Comparison of ENCODE assay signal across 8 cellular contexts in the genomic region with DNA sequence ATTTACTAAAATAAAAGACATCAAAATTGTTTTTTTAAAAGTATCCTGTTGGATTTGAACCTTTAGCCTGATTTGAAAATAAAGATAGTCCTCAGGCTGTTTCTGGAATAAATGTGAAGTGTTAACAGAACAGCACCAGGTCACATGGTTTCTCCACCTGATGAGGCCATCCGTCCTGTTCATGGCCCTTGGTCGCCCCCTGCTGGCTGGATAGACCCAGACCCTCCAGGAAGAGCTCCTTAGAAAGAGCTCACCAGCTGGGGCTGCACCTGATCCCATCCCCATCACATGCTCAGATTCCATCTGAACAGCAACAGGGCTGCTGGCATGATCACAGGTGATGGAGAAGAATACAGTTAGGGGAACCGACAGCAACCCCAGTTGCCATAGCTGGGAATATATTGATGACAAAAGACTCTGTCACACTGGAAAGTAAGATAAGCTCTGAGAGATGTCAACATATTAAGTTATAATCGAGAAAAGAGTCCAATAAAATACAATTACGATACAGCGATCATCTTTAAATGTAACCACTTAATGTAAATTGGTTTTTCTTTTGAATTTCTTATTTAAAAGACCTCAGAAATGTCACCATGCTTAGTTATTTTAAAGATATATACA. TPM values are rescaled to one million over a fixed set of nuclear protein-coding genes. Genes with fewer than 3 reads are reported as not detected.
A peak's percentile ranks its signal among the peaks of the same experiment; 100 is the strongest.
DNase-seq lines count a peak whose midpoint lies in the region; ATAC-seq, FAIRE-seq and TF ChIP-seq lines count a peak whose summit lies in the region.

No MANE protein-coding gene starts in this region.

- H3K9me3 ChIP-seq in HAP-1 (no peaks in the 10 kb centered on the region), Loucy (ENCODE audit: insufficient read depth, low read depth, low read length) (no peaks in the 10 kb centered on the region), SJCRH30 (replicated peaks) (no peaks in the 10 kb centered on the region), pancreas (no peaks in the 10 kb centered on the region)

- H3K27me3 Mint-ChIP-seq in type B pancreatic cell = peaks cover 3% of the 10 kb centered on the region

- DNase-seq in GM04504 (ENCODE audit: low read depth) (peak; percentile 29), HAP-1 (ENCODE audit: low spot score in 2 of 2) (peak; percentile 68 to 93), SJCRH30 (peak; percentile 84 to 92), frontal cortex (ENCODE audit: low spot score in 2 of 2) (peak; percentile 4 to 29), pancreas (peak; percentile 75 to 95 (median 88)), type B pancreatic cell (ENCODE audit: extremely low spot score, unreplicated experiment) (peak; percentile 85)
- peak; percentile 94 for DNase-seq in activated effector memory CD4-positive, alpha-beta T cell treated with anti-CD3 and anti-CD28 coated beads, Interleukin-2, amount 50 U/mL, for 16 hours

- 28 to 34% methylated on average over 6 of the region's 6 CpGs for WGBS in pancreas, 2 donors

- TF ChIP-seq CTCF in Loucy (conservative IDR thresholded peaks at IDR 0.05; ENCODE audit: low read length) (peak; percentile 93), pancreas (IDR thresholded peaks at IDR 0.05) (peak; percentile 31 to 73 (median 72)), type B pancreatic cell (conservative IDR thresholded peaks at IDR 0.05) (peak; percentile 93)

- intact Hi-C loops in pancreas (cut with DNase I) = no loop called here

- H3K4me1 Mint-ChIP-seq in type B pancreatic cell (ENCODE audit: unreplicated experiment) = no peaks in the 10 kb centered on the region

- H4K20me1 ChIP-seq in Loucy (ENCODE audit: insufficient read depth, low read length, poor library complexity, severe bottlenecking) = no peaks in the 10 kb centered on the region

- no peak overlapping the region for H3K4me2 ChIP-seq in Loucy (ENCODE audit: low read depth, low read length, poor library complexity, severe bottlenecking)

- H3F3A ChIP-seq in Loucy (ENCODE audit: low read depth) = no peaks in the 10 kb centered on the region

- H3K9me2 ChIP-seq in Loucy (replicated peaks; ENCODE audit: low read depth, low read length) = no peaks in the 10 kb centered on the region

- H3K9ac ChIP-seq in Loucy (ENCODE audit: low read depth, low read length, poor library complexity, severe bottlenecking) = no peak overlapping the region

- H3K4me1 ChIP-seq in HAP-1 = no peaks in the 10 kb centered on the region
- H3K4me1 ChIP-seq in Loucy (ENCODE audit: insufficient read depth, low read length, poor library complexity, severe bottlenecking) = no peaks in the 10 kb centered on the region
- H3K4me1 ChIP-seq in SJCRH30 = no peaks in the 10 kb centered on the region
- no peaks in the 10 kb centered on the region for H3K4me1 ChIP-seq in pancreas

- peak; percentile 96 to 100 (median 100) for ATAC-seq in pancreas

- H3K27ac Mint-ChIP-seq in type B pancreatic cell = no peak overlapping the region

- H3K27me3 ChIP-seq in HAP-1 (ENCODE audit: low read depth) (no peaks in the 10 kb centered on the region), Loucy (ENCODE audit: insufficient read depth, low read length, poor library complexity, severe bottlenecking) (no peaks in the 10 kb centered on the region), SJCRH30 (no peaks in the 10 kb centered on the region), pancreas (no peaks in the 10 kb centered on the region)

- FAIRE-seq in frontal cortex (lab: Jason Lieb, UNC) = no peak
- no peak for FAIRE-seq in pancreas (lab: Jason Lieb, UNC)

- H3K9me3 Mint-ChIP-seq in type B pancreatic cell = no peaks in the 10 kb centered on the region

- in situ Hi-C loops in HAP-1 (cut with MboI; ENCODE audit: low sequenced_read_pairs) = no loop called here

- no peaks in the 10 kb centered on the region for H3K79me2 ChIP-seq in Loucy (ENCODE audit: insufficient read depth, low read length)

- no peaks in the 10 kb centered on the region for H3K36me3 Mint-ChIP-seq in type B pancreatic cell

- H3K4me3 Mint-ChIP-seq in type B pancreatic cell = no peak overlapping the region

- no peak overlapping the region for H3K4me3 ChIP-seq in HAP-1
- no peak overlapping the region for H3K4me3 ChIP-seq in Loucy (ENCODE audit: low read length, poor library complexity, severe bottlenecking)
- H3K4me3 ChIP-seq in SJCRH30 = no peak overlapping the region
- H3K4me3 ChIP-seq in pancreas = no peak overlapping the region

- peak overlapping the region; percentile 26; the same call in 1 of the 2 replicates for H2AFZ ChIP-seq in Loucy (ENCODE audit: low read length)

- no peaks in the 10 kb centered on the region for H3K36me3 ChIP-seq in HAP-1 (replicated peaks)
- H3K36me3 ChIP-seq in Loucy (ENCODE audit: insufficient read depth, low read length) = no peaks in the 10 kb centered on the region
- no peaks in the 10 kb centered on the region for H3K36me3 ChIP-seq in SJCRH30
- no peaks in the 10 kb centered on the region for H3K36me3 ChIP-seq in pancreas

- no peak overlapping the region for H3K27ac ChIP-seq in SJCRH30
- no peak overlapping the region for H3K27ac ChIP-seq in pancreas

RNA-seq across cellular contexts. Expression of a gene that starts 4.8 kb away (rescaled TPM):
- not detected in 2 replicates for total RNA-seq in SJCRH30 (2014; rRNA removed; shearing (Covaris generic))
- total RNA-seq in frontal cortex (not detected), pancreas (not detected), type B pancreatic cell (ENCODE audit: low replicate concordance) (not detected in 2 replicates)
- not detected for polyA plus RNA-seq in pancreas

RNA-seq across cellular contexts. Expression of a gene that starts 18.4 kb away (rescaled TPM):
- not detected in 2 replicates for total RNA-seq in SJCRH30 (2014; rRNA removed; shearing (Covaris generic))
- total RNA-seq in frontal cortex (not detected), pancreas (not detected), type B pancreatic cell (ENCODE audit: low replicate concordance) (not detected in 2 replicates)
- polyA plus RNA-seq in pancreas = not detected

RNA-seq across cellular contexts. Expression of a gene that starts 41.7 kb away (rescaled TPM):
- not detected in 2 replicates for total RNA-seq in SJCRH30 (2014; rRNA removed; shearing (Covaris generic))
- total RNA-seq in frontal cortex = not detected
- not detected for total RNA-seq in pancreas
- polyA plus RNA-seq in pancreas = not detected
- total RNA-seq in type B pancreatic cell (ENCODE audit: low replicate concordance) = not detected in 2 replicates

RNA-seq across cellular contexts. Expression of a gene that starts 55.4 kb away (rescaled TPM):
- total RNA-seq in SJCRH30 (2014; rRNA removed; shearing (Covaris generic)) = not detected in 2 replicates
- total RNA-seq in frontal cortex = 0.41 TPM
- 1 to 10 TPM in 4 of 6 donors, under 1 TPM in 2; 0.51 to 5.4 (median 1.5) TPM for total RNA-seq in pancreas
- 1 to 10 TPM; 2.7 to 4.0 TPM for polyA plus RNA-seq in pancreas
- total RNA-seq in type B pancreatic cell (ENCODE audit: low replicate concordance) = 2.5 and 4.7 TPM in 2 replicates

RNA-seq across cellular contexts. Expression of a gene that starts 58.2 kb away (rescaled TPM):
- not detected in 2 replicates for total RNA-seq in SJCRH30 (2014; rRNA removed; shearing (Covaris generic))
- total RNA-seq in frontal cortex (not detected), pancreas (not detected), type B pancreatic cell (ENCODE audit: low replicate concordance) (not detected in 2 replicates)
- polyA plus RNA-seq in pancreas = under 1 TPM in 1 of 2 donors, not detected in 1; 0.12 TPM

Comparison
In these comparisons a context has a peak if more than half of its experiments do, and no peak if none do; other contexts are left out.
1. DNase-seq: peak in every context shown above with its lines; median percentile 94 in activated effector memory CD4-positive, alpha-beta T cell treated with anti-CD3 and anti-CD28 coated beads, Interleukin-2, amount 50 U/mL, for 16 hours; 88 in SJCRH30; 88 in pancreas; 85 in type B pancreatic cell; 80 in HAP-1; 29 in GM04504; 16 in frontal cortex.